8 cellular contexts compared by ENCODE assay signal in genomic region chr7:66628361-66629221, GRCh38. TPM values are rescaled to one million over a fixed set of nuclear protein-coding genes. Genes with fewer than 3 reads are reported as not detected.
DNase-seq lines count a peak whose midpoint lies in the region; ATAC-seq lines count a peak whose summit lies in the region.

Gene KCTD7 (plus strand): TSS chr7:66628881. CDS start chr7:66629065, 184 bp downstream.

- ATAC-seq in GM21423 (IDR thresholded peaks at IDR 0.05; ENCODE audit: unreplicated experiment) = peak; percentile 92

- H3K27me3 ChIP-seq in HUES48 (ENCODE audit: control insufficient read depth, insufficient read depth, low read length) (no peaks in the 10 kb centered on the region), NT2/D1 (ENCODE audit: insufficient read depth, insufficient read length) (no peaks in the 10 kb centered on the region), endocrine pancreas (ENCODE audit: control insufficient read depth, insufficient read depth, low read length) (no peaks in the 10 kb centered on the region)

- H3K9ac ChIP-seq in HUES48 (ENCODE audit: low read depth, low read length) (peak within 1 kb of the TSS; percentile 78), NT2/D1 (ENCODE audit: insufficient read length, low read depth) (peak within 1 kb of the TSS; percentile 97), endocrine pancreas (ENCODE audit: control insufficient read depth, insufficient read depth, low read length) (peak within 1 kb of the TSS; percentile 90)

- DNase-seq in Caki2 (ENCODE audit: low read depth) (peak; percentile 99), NT2/D1 (ENCODE audit: low read depth, low spot score) (peak; percentile 97), mesenteric fat pad (ENCODE audit: low spot score) (peak; percentile 100)
- peak; percentile 89 for DNase-seq in activated CD8-positive, alpha-beta memory T cell treated with anti-CD3 and anti-CD28 coated beads, Interleukin-2, amount 50 U/mL, for 1 hour (ENCODE audit: extremely low read depth)
- DNase-seq in stimulated activated CD8-positive, alpha-beta memory T cell treated with anti-CD3 and anti-CD28 coated beads, Interleukin-15, amount 100 ng/mL, for 1 hour (ENCODE audit: low read depth) = peak; percentile 83

- in situ Hi-C loops in Caki2 (cut with HindIII; ENCODE audit: low pct_unique_long_range_greater_than_20kb, low sequenced_read_pairs) = no loop called here

- H3K9me3 ChIP-seq in HUES48 (ENCODE audit: control insufficient read depth, insufficient read depth, low read length) (no peaks in the 10 kb centered on the region), NT2/D1 (ENCODE audit: insufficient read depth, low read length) (no peaks in the 10 kb centered on the region), endocrine pancreas (ENCODE audit: control insufficient read depth, low read length) (no peaks in the 10 kb centered on the region)

- H3K4me3 ChIP-seq in HUES48 (ENCODE audit: low read depth, low read length) = peak within 1 kb of the TSS; percentile 99
- H3K4me3 ChIP-seq in NT2/D1 (ENCODE audit: insufficient read length, low read depth) = peak within 1 kb of the TSS; percentile 81
- H3K4me3 ChIP-seq in endocrine pancreas (ENCODE audit: control insufficient read depth, insufficient read depth, low read length) = peak within 1 kb of the TSS; percentile 67

- peaks cover 4% of the 10 kb centered on the region; the same call in 1 of the 2 replicates for H3K36me3 ChIP-seq in HUES48 (ENCODE audit: control insufficient read depth, insufficient read depth, low read length)
- H3K36me3 ChIP-seq in NT2/D1 (ENCODE audit: insufficient read depth, insufficient read length, low read length) = peaks cover 18% of the 10 kb centered on the region
- H3K36me3 ChIP-seq in endocrine pancreas (ENCODE audit: control insufficient read depth, insufficient read depth, low read length) = no peaks in the 10 kb centered on the region

- H3K27ac ChIP-seq in HUES48 (ENCODE audit: low read depth, low read length) = peak within 1 kb of the TSS; percentile 95

- 0 out of 2 replicates have a peak, but pooled peaks cover 5% of the 10 kb centered on the region for H3K4me1 ChIP-seq in HUES48 (ENCODE audit: control insufficient read depth, insufficient read depth, low read length)
- peaks cover 7% of the 10 kb centered on the region for H3K4me1 ChIP-seq in NT2/D1 (ENCODE audit: insufficient read depth, insufficient read length)
- H3K4me1 ChIP-seq in endocrine pancreas (ENCODE audit: control insufficient read depth, insufficient read depth, low read length) = no peaks in the 10 kb centered on the region

RNA-seq across cellular contexts. Expression of gene KCTD7, which starts in this region (rescaled TPM):
- 2.3 and 5.1 TPM in 2 replicates for total RNA-seq in Caki2 (2014; rRNA removed; shearing (Covaris generic); ENCODE audit: low replicate concordance)
- total RNA-seq in mesenteric fat pad = 7.9 TPM

Comparison
In these comparisons a context has a peak if more than half of its experiments do, and no peak if none do; other contexts are left out.
1. Peak in every context shown above with its lines: DNase-seq, ATAC-seq, H3K4me3 ChIP-seq and H3K27ac ChIP-seq.